Comparison of ENCODE assay signal across 19 cellular contexts in the genomic region with DNA sequence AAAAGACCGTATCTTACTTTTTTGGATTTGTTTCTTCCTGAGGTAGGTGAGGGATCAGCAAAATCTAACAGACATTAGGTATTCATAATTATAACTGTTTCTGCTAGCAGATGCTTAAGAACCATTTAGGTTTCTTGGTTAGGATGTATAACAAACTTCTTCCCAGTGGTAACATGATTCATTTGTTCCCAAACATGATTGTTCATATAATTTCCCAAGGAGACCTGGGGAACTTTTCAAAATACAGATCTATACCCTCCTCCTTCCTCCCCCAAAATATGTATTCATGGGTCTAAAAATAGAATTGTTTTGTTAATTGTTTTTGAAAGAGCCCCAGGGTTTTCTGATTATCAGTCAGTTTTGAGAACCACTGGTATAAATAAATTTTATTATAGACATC.
DNase-seq lines count a peak whose midpoint lies in the region; ATAC-seq and TF ChIP-seq lines count a peak whose summit lies in the region.
"Had no signal": no experiment of that assay in that cellular context is flagged by ENCODE, and none has a peak within 500 bp of the region (broad histone marks: within the 10 kb centered on the region; RNA-seq: fewer than 3 reads in every experiment).

No MANE protein-coding gene starts in this region.

- H3K27ac Mint-ChIP-seq in activated naive CD8-positive, alpha-beta T cell treated with anti-CD3 and anti-CD28 coated beads, Interleukin-2, amount 50 U/mL, for 24 hours, result no peak overlapping the region
- no peak overlapping the region for H3K27ac Mint-ChIP-seq in activated naive CD8-positive, alpha-beta T cell treated with anti-CD3 and anti-CD28 coated beads for 36 hours
- H3K27ac Mint-ChIP-seq: CD4-positive, alpha-beta T cell had no signal

- no peaks in the 10 kb centered on the region for H3K27me3 Mint-ChIP-seq in activated naive CD8-positive, alpha-beta T cell treated with anti-CD3 and anti-CD28 coated beads, Interleukin-2, amount 50 U/mL, for 24 hours
- H3K27me3 Mint-ChIP-seq in activated naive CD8-positive, alpha-beta T cell treated with anti-CD3 and anti-CD28 coated beads for 36 hours, result no peaks in the 10 kb centered on the region
- H3K27me3 Mint-ChIP-seq: CD4-positive, alpha-beta T cell had no signal

- peaks cover 8% of the 10 kb centered on the region for H3K4me1 Mint-ChIP-seq in activated naive CD8-positive, alpha-beta T cell treated with anti-CD3 and anti-CD28 coated beads, Interleukin-2, amount 50 U/mL, for 24 hours
- peaks cover 3% of the 10 kb centered on the region for H3K4me1 Mint-ChIP-seq in activated naive CD8-positive, alpha-beta T cell treated with anti-CD3 and anti-CD28 coated beads for 36 hours

- TF ChIP-seq CTCF in cardiac fibroblast (IDR thresholded peaks at IDR 0.05; ENCODE audit: low read depth, low read length), result no peak

- peaks cover 9% of the 10 kb centered on the region for H3K9me3 Mint-ChIP-seq in activated naive CD8-positive, alpha-beta T cell treated with anti-CD3 and anti-CD28 coated beads, Interleukin-2, amount 50 U/mL, for 24 hours
- H3K9me3 Mint-ChIP-seq in activated naive CD8-positive, alpha-beta T cell treated with anti-CD3 and anti-CD28 coated beads for 36 hours, result peaks cover 17% of the 10 kb centered on the region

- peaks cover 42% of the 10 kb centered on the region for H3K36me3 Mint-ChIP-seq in activated naive CD8-positive, alpha-beta T cell treated with anti-CD3 and anti-CD28 coated beads, Interleukin-2, amount 50 U/mL, for 24 hours (ENCODE audit: low read depth)
- H3K36me3 Mint-ChIP-seq in activated naive CD8-positive, alpha-beta T cell treated with anti-CD3 and anti-CD28 coated beads for 36 hours, result peaks cover 38% of the 10 kb centered on the region

- no peak overlapping the region for H3K4me3 ChIP-seq in cardiac fibroblast (replicated peaks in 1 of 2; ENCODE audit: low read depth in 2 of 2, low read length in 2 of 2)

- ATAC-seq in activated naive CD8-positive, alpha-beta T cell treated with anti-CD3 and anti-CD28 coated beads, Interleukin-2, amount 50 U/mL, for 24 hours, result peak; percentile 36
- ATAC-seq in GM19351 (IDR thresholded peaks at IDR 0.05; ENCODE audit: unreplicated experiment), result no peak

- no peak for DNase-seq in activated naive CD8-positive, alpha-beta T cell treated with anti-CD3 and anti-CD28 coated beads, Interleukin-2, amount 50 U/mL, for 24 hours
- no peak for DNase-seq in activated naive CD8-positive, alpha-beta T cell treated with anti-CD3 and anti-CD28 coated beads for 36 hours
- peak; percentile 15 to 70 for DNase-seq in cardiac fibroblast (ENCODE audit: low read depth in 2 of 2)
- peak; percentile 40 for DNase-seq in iris pigment epithelial cell (ENCODE audit: low read depth)
- peak; percentile 29 for DNase-seq in stromal cell of bone marrow (ENCODE audit: low read depth)
- DNase-seq in stimulated activated naive CD4-positive, alpha-beta T cell treated with Interleukin-2 at 50 U/mL for 16 hours (lab: John Stamatoyannopoulos, UW), result no peak
- DNase-seq in activated CD4-positive, alpha-beta T cell treated with anti-CD3 and anti-CD28 coated beads, Interleukin-2, amount 50 U/mL, for 4 hours, result no peak
- DNase-seq: 8988T; Caco-2; CD4-positive, alpha-beta T cell; DMS153; GDM1; NCI-H1417 treated with DMSO at 0.1 percent for 48 hours; NCI-H1930; NCI-H226; NCI-H524; NCI-H82; SHP77 had no signal

- no peak overlapping the region for H3K4me3 Mint-ChIP-seq in activated naive CD8-positive, alpha-beta T cell treated with anti-CD3 and anti-CD28 coated beads, Interleukin-2, amount 50 U/mL, for 24 hours
- no peak overlapping the region for H3K4me3 Mint-ChIP-seq in activated naive CD8-positive, alpha-beta T cell treated with anti-CD3 and anti-CD28 coated beads for 36 hours
- H3K4me3 Mint-ChIP-seq: CD4-positive, alpha-beta T cell had no signal

Comparison
In these comparisons a context has a peak if more than half of its experiments do, and no peak if none do; other contexts are left out.
1. DNase-seq: peak in cardiac fibroblast (2 of 2), iris pigment epithelial cell (single experiment) and stromal cell of bone marrow (single experiment); none in activated naive CD8-positive, alpha-beta T cell treated with anti-CD3 and anti-CD28 coated beads, Interleukin-2, amount 50 U/mL, for 24 hours (single experiment), activated naive CD8-positive, alpha-beta T cell treated with anti-CD3 and anti-CD28 coated beads for 36 hours (single experiment), stimulated activated naive CD4-positive, alpha-beta T cell treated with Interleukin-2 at 50 U/mL for 16 hours (single experiment) and activated CD4-positive, alpha-beta T cell treated with anti-CD3 and anti-CD28 coated beads, Interleukin-2, amount 50 U/mL, for 4 hours (0 of 2).